In genomic region chr18:2846638-2847340, GRCh38 we compare ENCODE assay signal across 2 cellular contexts.
TF ChIP-seq lines count a peak whose summit lies in the region.

EMILIN2 (plus strand) TSS chr18:2847006; CDS start chr18:2847189, 183 bp downstream.

TF ChIP-seq in HEK293, 187 proteins besides CTCF, POLR2A, EP300 and RAD21 (continued from another document and continues in another):
- TF ChIP-seq ZNF398 (tag by site-specific recombination; IDR thresholded peaks at IDR 0.05): peak; percentile 100
- peak; percentile 62; the same call in 1 of the 2 replicates for TF ChIP-seq IKZF3 (tag by site-specific recombination; IDR thresholded peaks at IDR 0.05)
- peak; percentile 98 for TF ChIP-seq GLIS2 (tag by site-specific recombination; IDR thresholded peaks at IDR 0.05)
- TF ChIP-seq ZNF292 (tag by site-specific recombination; IDR thresholded peaks at IDR 0.05; ENCODE audit: borderline replicate concordance, low read depth): no peak
- peak; percentile 53; the same call in 1 of the 2 replicates for TF ChIP-seq SP3 (tag by site-specific recombination; IDR thresholded peaks at IDR 0.05)
- no peak for TF ChIP-seq ZFP41 (tag by site-specific recombination; IDR thresholded peaks at IDR 0.05; ENCODE audit: borderline replicate concordance)
- no peak for TF ChIP-seq ZSCAN4 (tag by site-specific recombination; IDR thresholded peaks at IDR 0.05)
- no peak for TF ChIP-seq ZNF623 (tag by site-specific recombination; IDR thresholded peaks at IDR 0.05)
- TF ChIP-seq ZNF629 (tag by site-specific recombination; IDR thresholded peaks at IDR 0.05): peak; percentile 63
- TF ChIP-seq ZNF350 (tag by site-specific recombination; IDR thresholded peaks at IDR 0.05): no peak
- peak; percentile 57; the same call in 1 of the 2 replicates for TF ChIP-seq ZNF391 (tag by site-specific recombination; IDR thresholded peaks at IDR 0.05; ENCODE audit: borderline replicate concordance, low read depth)
- no peak for TF ChIP-seq ZNF785 (tag by site-specific recombination; IDR thresholded peaks at IDR 0.05)
- TF ChIP-seq HOXA7 (CRISPR knock-in tag; IDR thresholded peaks at IDR 0.05; ENCODE audit: borderline replicate concordance): no peak
- TF ChIP-seq ZNF670 (tag by site-specific recombination; IDR thresholded peaks at IDR 0.05; ENCODE audit: low read depth): no peak
- no peak for TF ChIP-seq REST (tag by site-specific recombination; IDR thresholded peaks at IDR 0.05)
- peak; percentile 26; the same call in 1 of the 2 replicates for TF ChIP-seq WT1 (tag by site-specific recombination; IDR thresholded peaks at IDR 0.05)
- 0 out of 2 replicates have a peak, but pooled peaks have one; percentile 45 for TF ChIP-seq KLF17 (tag by site-specific recombination; IDR thresholded peaks at IDR 0.05)
- no peak for TF ChIP-seq MYNN (tag by site-specific recombination; IDR thresholded peaks at IDR 0.05; ENCODE audit: borderline replicate concordance)
- peak; percentile 95 for TF ChIP-seq ZBTB20 (tag by site-specific recombination; IDR thresholded peaks at IDR 0.05)
- TF ChIP-seq ZNF302 (tag by site-specific recombination; IDR thresholded peaks at IDR 0.05; ENCODE audit: low read depth): no peak
- TF ChIP-seq ZNF221 (tag by site-specific recombination; IDR thresholded peaks at IDR 0.05; ENCODE audit: borderline replicate concordance): no peak
- no peak for TF ChIP-seq ZNF311 (tag by site-specific recombination; IDR thresholded peaks at IDR 0.05; ENCODE audit: borderline replicate concordance)
- TF ChIP-seq ZSCAN23 (tag by site-specific recombination; IDR thresholded peaks at IDR 0.05): no peak
- no peak for TF ChIP-seq ZNF16 (tag by site-specific recombination; IDR thresholded peaks at IDR 0.05; ENCODE audit: low read depth)

TF ChIP-seq in HepG2, 621 proteins besides CTCF, POLR2A, EP300 and RAD21 (continued from another document):
- TF ChIP-seq, protein P1, sequence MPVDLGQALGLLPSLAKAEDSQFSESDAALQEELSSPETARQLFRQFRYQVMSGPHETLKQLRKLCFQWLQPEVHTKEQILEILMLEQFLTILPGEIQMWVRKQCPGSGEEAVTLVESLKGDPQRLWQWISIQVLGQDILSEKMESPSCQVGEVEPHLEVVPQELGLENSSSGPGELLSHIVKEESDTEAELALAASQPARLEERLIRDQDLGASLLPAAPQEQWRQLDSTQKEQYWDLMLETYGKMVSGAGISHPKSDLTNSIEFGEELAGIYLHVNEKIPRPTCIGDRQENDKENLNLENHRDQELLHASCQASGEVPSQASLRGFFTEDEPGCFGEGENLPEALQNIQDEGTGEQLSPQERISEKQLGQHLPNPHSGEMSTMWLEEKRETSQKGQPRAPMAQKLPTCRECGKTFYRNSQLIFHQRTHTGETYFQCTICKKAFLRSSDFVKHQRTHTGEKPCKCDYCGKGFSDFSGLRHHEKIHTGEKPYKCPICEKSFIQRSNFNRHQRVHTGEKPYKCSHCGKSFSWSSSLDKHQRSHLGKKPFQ (CRISPR knock-in tag; IDR thresholded peaks at IDR 0.05; ENCODE audit: insufficient replicate concordance): no peak
- peak; percentile 24 for TF ChIP-seq HNRNPLL (IDR thresholded peaks at IDR 0.05; ENCODE audit: low read depth, low read length, poor library complexity, severe bottlenecking)
TF ChIP-seq in HepG2: peak in this region for 2.
